Comparison of ENCODE assay signal across 10 cellular contexts in genomic region chr9:131670247-131670681, GRCh38.
DNase-seq lines count a peak whose midpoint lies in the region; ATAC-seq and TF ChIP-seq lines count a peak whose summit lies in the region.
"Had no signal": no experiment of that assay in that cellular context is flagged by ENCODE, and none has a peak within 500 bp of the region (broad histone marks: within the 10 kb centered on the region; RNA-seq: fewer than 3 reads in every experiment).

No MANE protein-coding gene starts in this region.

- H3K4me3 ChIP-seq in left ventricle myocardium inferior: no peak overlapping the region
- H3K4me3 ChIP-seq in psoas muscle: no peak overlapping the region

- peak overlapping the region; percentile 86 for H3K27ac ChIP-seq in left ventricle myocardium inferior (replicated peaks)
- H3K27ac ChIP-seq in psoas muscle: peak overlapping the region; percentile 64

- CTCF ChIA-PET in activated CD4-positive, alpha-beta memory T cell treated with anti-CD3 and anti-CD28 coated beads, Interleukin-2, amount 10 ng/mL, durations not matched to agents 7 days and 5 days (lab: Charles Lee): interaction anchor here (1.0 to 1.2 kb wide), 2 partner anchors 28 to 59 kb away, joined by 3 read pairs; no protein-coding TSS in a partner anchor

- peak; percentile 33 to 76 (median 70) for ATAC-seq in psoas muscle
- no peak for ATAC-seq in HG02678 (IDR thresholded peaks at IDR 0.05; ENCODE audit: unreplicated experiment)

- DNase-seq in D341Med (ENCODE audit: low spot score) (peak; percentile 10), left ventricle myocardium inferior (peak; percentile 67), psoas muscle (peak in 1 of 2 donors; percentile 69), NCI-H2029 (lab: John Stamatoyannopoulos, UW) (no peak), inferior parietal cortex (ENCODE audit: extremely low spot score) (no peak), NCI-H2107 (lab: John Stamatoyannopoulos, UW) (no peak)
- DNase-seq in activated CD4-positive, alpha-beta memory T cell treated with anti-CD3 and anti-CD28 coated beads, Interleukin-2, amount 10 ng/mL, durations not matched to agents 7 days and 5 days: peak; percentile 40
- DNase-seq: activated CD4-positive, alpha-beta T cell treated with anti-CD3 and anti-CD28 coated beads for 4 hours; DMS53 had no signal

- no peaks in the 10 kb centered on the region for H3K9me3 Mint-ChIP-seq in activated CD4-positive, alpha-beta memory T cell treated with anti-CD3 and anti-CD28 coated beads, Interleukin-2, amount 10 ng/mL, durations not matched to agents 7 days and 5 days

- H3K4me3 Mint-ChIP-seq in activated CD4-positive, alpha-beta memory T cell treated with anti-CD3 and anti-CD28 coated beads, Interleukin-2, amount 10 ng/mL, durations not matched to agents 7 days and 5 days: peak overlapping the region; percentile 67

- H3K36me3 ChIP-seq in left ventricle myocardium inferior: no peaks in the 10 kb centered on the region
- H3K36me3 ChIP-seq in psoas muscle (ENCODE audit: insufficient read depth in 1 of 2, low read depth in 1 of 2): no peaks in the 10 kb centered on the region

- peak overlapping the region; percentile 100 for H3K27ac Mint-ChIP-seq in activated CD4-positive, alpha-beta memory T cell treated with anti-CD3 and anti-CD28 coated beads, Interleukin-2, amount 10 ng/mL, durations not matched to agents 7 days and 5 days

- H3K9me3 ChIP-seq in left ventricle myocardium inferior (replicated peaks): no peaks in the 10 kb centered on the region
- H3K9me3 ChIP-seq in psoas muscle: no peaks in the 10 kb centered on the region

- H3K27me3 Mint-ChIP-seq in activated CD4-positive, alpha-beta memory T cell treated with anti-CD3 and anti-CD28 coated beads, Interleukin-2, amount 10 ng/mL, durations not matched to agents 7 days and 5 days: no peaks in the 10 kb centered on the region

- intact Hi-C loops in left ventricle myocardium inferior (cut with micrococcal nuclease): loop anchor here (10.0 kb wide), 1 partner anchor 65 kb away; no protein-coding TSS in a partner anchor
- intact Hi-C loops in psoas muscle (cut with DNase I): loop anchor here in 1 of 2 donors (5.0 kb wide), 1 partner anchor 67 kb away; no protein-coding TSS in a partner anchor

- H3K27me3 ChIP-seq in left ventricle myocardium inferior (ENCODE audit: low read depth) (no peaks in the 10 kb centered on the region), psoas muscle (ENCODE audit: insufficient read depth in 3 of 3, low read length in 2 of 3) (no peaks in the 10 kb centered on the region)

- POLR2A ChIA-PET in activated CD4-positive, alpha-beta memory T cell treated with anti-CD3 and anti-CD28 coated beads, Interleukin-2, amount 10 ng/mL, durations not matched to agents 7 days and 5 days (lab: Charles Lee): interaction anchor here (0.9 to 9.5 kb wide), 4 partner anchors 8 to 63 kb away, joined by 3 to 238 read pairs (median 144); partner anchors contain the start of gene RAPGEF1

- 32 to 54% (median 47%) methylated on average over 9 of the region's 9 CpGs for WGBS in psoas muscle, 3 donors

- H3K36me3 Mint-ChIP-seq in activated CD4-positive, alpha-beta memory T cell treated with anti-CD3 and anti-CD28 coated beads, Interleukin-2, amount 10 ng/mL, durations not matched to agents 7 days and 5 days (ENCODE audit: low read depth): peaks cover 55% of the 10 kb centered on the region

- TF ChIP-seq CTCF in left ventricle myocardium inferior (IDR thresholded peaks at IDR 0.05; ENCODE audit: borderline replicate concordance) (no peak), psoas muscle (IDR thresholded peaks at IDR 0.05) (no peak)

- H3K4me1 ChIP-seq in left ventricle myocardium inferior: peaks cover 100% of the 10 kb centered on the region
- peaks cover 83% of the 10 kb centered on the region for H3K4me1 ChIP-seq in psoas muscle

- H3K4me1 Mint-ChIP-seq in activated CD4-positive, alpha-beta memory T cell treated with anti-CD3 and anti-CD28 coated beads, Interleukin-2, amount 10 ng/mL, durations not matched to agents 7 days and 5 days: peaks cover 98% of the 10 kb centered on the region

Comparison
In these comparisons a context has a peak if more than half of its experiments do, and no peak if none do; other contexts are left out.
1. DNase-seq: peak in D341Med (single experiment), activated CD4-positive, alpha-beta memory T cell treated with anti-CD3 and anti-CD28 coated beads, Interleukin-2, amount 10 ng/mL, durations not matched to agents 7 days and 5 days (single experiment) and left ventricle myocardium inferior (single experiment); none in NCI-H2029 (single experiment), inferior parietal cortex (single experiment) and NCI-H2107 (single experiment).